Comparison of ENCODE assay signal across 19 cellular contexts in the genomic region with DNA sequence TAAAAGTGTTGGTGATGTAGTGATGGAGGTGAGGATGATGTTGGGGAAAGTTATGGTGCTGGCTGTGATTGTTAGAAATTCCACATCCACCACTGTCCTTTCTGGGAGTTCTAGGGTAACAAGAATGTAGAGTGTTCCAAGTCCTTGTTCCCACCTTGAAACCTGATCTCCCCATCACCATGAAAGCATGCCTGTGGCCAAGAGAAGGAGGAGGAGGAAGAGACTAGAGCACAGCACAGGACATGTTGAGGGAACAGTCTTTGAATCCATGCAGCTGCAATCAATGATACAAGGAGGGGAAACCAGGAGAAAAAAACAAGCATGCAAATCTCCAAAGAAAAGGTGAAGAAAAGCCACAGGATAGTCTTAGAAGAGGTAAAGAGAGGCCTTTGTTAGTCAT. TPM values are rescaled to one million over a fixed set of nuclear protein-coding genes. Genes with fewer than 3 reads are reported as not detected.
DNase-seq lines count a peak whose midpoint lies in the region; ATAC-seq, FAIRE-seq and TF ChIP-seq lines count a peak whose summit lies in the region.
"Had no signal": no experiment of that assay in that cellular context is flagged by ENCODE, and none has a peak within 500 bp of the region (broad histone marks: within the 10 kb centered on the region; RNA-seq: fewer than 3 reads in every experiment).

No MANE protein-coding gene starts in this region.

- H2AK5ac ChIP-seq in IMR-90 (ENCODE audit: low read depth, low read length) (no peak overlapping the region), trophoblast cell (ENCODE audit: low read length) (no peak overlapping the region)

- POLR2A ChIA-PET in IMR-90 (lab: Charles Lee; ENCODE audit: unreplicated experiment), result no interaction called here
- POLR2A ChIA-PET in WTC11 (lab: Charles Lee), result no interaction called here

- no peak overlapping the region for H2AFZ ChIP-seq in IMR-90 (replicated peaks; ENCODE audit: low read length, poor library complexity)
- H2AFZ ChIP-seq in keratinocyte (ENCODE audit: control insufficient read depth, low read length), result no peak overlapping the region
- H2AFZ ChIP-seq in trophoblast cell (ENCODE audit: insufficient read depth, low read length, poor library complexity), result no peak overlapping the region
- H2AFZ ChIP-seq: PC-9 had no signal

- no peak overlapping the region for H3K56ac ChIP-seq in IMR-90 (ENCODE audit: extremely low read depth, insufficient read depth, low read length)

- H2AK9ac ChIP-seq in IMR-90 (replicated peaks; ENCODE audit: low read depth, low read length, poor library complexity), result peak overlapping the region; percentile 33

- in situ Hi-C loops in IMR-90 (cut with MboI; ENCODE audit: low sequenced_read_pairs), result no loop called here

- no peak for ATAC-seq in IMR-90 (ENCODE audit: low read depth)
- peak; percentile 59 for ATAC-seq in WTC11
- ATAC-seq: HepG2 had no signal

- peaks cover 0 to 6% of the 10 kb centered on the region in 2 experiments; a peak in 1 of 4 replicates for H3K79me1 ChIP-seq in IMR-90 (ENCODE audit: low read depth in 1 of 2, low read length in 2 of 2)
- no peaks in the 10 kb centered on the region for H3K79me1 ChIP-seq in trophoblast cell (ENCODE audit: low read length)

- no peak overlapping the region for H2BK12ac ChIP-seq in trophoblast cell (ENCODE audit: low read length)

- H3K36me3 ChIP-seq in IMR-90 (ENCODE audit: control insufficient read depth, insufficient read depth, low read length) (no peaks in the 10 kb centered on the region), keratinocyte (ENCODE audit: control insufficient read depth in 2 of 2, extremely low read depth in 1 of 2, insufficient read depth in 2 of 2, low read length in 2 of 2) (no peaks in the 10 kb centered on the region), trophoblast cell (ENCODE audit: control insufficient read depth in 1 of 2, insufficient read depth in 2 of 2, low read length in 2 of 2) (no peaks in the 10 kb centered on the region)

- H3K27me3 ChIP-seq in IMR-90 (ENCODE audit: control insufficient read depth, insufficient read depth, low read length), result no peaks in the 10 kb centered on the region
- H3K27me3 ChIP-seq in keratinocyte (ENCODE audit: control insufficient read depth, extremely low read depth, insufficient read depth, low read length), result no peaks in the 10 kb centered on the region
- H3K27me3 ChIP-seq in trophoblast cell (ENCODE audit: insufficient read depth, low read length), result no peaks in the 10 kb centered on the region

- H3K79me2 ChIP-seq in keratinocyte (ENCODE audit: control insufficient read depth, insufficient read depth, low read length) (no peaks in the 10 kb centered on the region), trophoblast cell (ENCODE audit: control insufficient read depth, insufficient read depth, low read length, poor library complexity) (no peaks in the 10 kb centered on the region)

- peaks cover 19% of the 10 kb centered on the region; the same call in 1 of the 2 replicates for H3K4me1 Mint-ChIP-seq in WTC11

- H3K9me3 Mint-ChIP-seq in WTC11, result no peaks in the 10 kb centered on the region
- H3K9me3 Mint-ChIP-seq: CD14-positive monocyte had no signal

- peaks cover 3% of the 10 kb centered on the region; the same call in 1 of the 2 replicates for H3K9me1 ChIP-seq in IMR-90 (ENCODE audit: insufficient read depth, low read length)
- no peaks in the 10 kb centered on the region for H3K9me1 ChIP-seq in keratinocyte (ENCODE audit: control insufficient read depth, extremely low read depth, insufficient read depth, low read length)

- no peak overlapping the region for H2BK15ac ChIP-seq in IMR-90 (ENCODE audit: low read depth, low read length)

- H3K9me3 ChIP-seq in IMR-90 (ENCODE audit: control insufficient read depth, insufficient read depth, low read length), result no peaks in the 10 kb centered on the region
- no peaks in the 10 kb centered on the region for H3K9me3 ChIP-seq in keratinocyte (ENCODE audit: control insufficient read depth, low read depth, low read length)
- no peaks in the 10 kb centered on the region for H3K9me3 ChIP-seq in trophoblast cell (ENCODE audit: insufficient read depth, low read depth, low read length)

- no peak overlapping the region for H4K5ac ChIP-seq in IMR-90 (ENCODE audit: low read depth, low read length)

- no peaks in the 10 kb centered on the region; the same call in 1 of the 2 replicates for H3K36me3 Mint-ChIP-seq in WTC11

- no peak overlapping the region for H4K12ac ChIP-seq in trophoblast cell (ENCODE audit: low read depth, low read length)

- H3K4ac ChIP-seq in IMR-90 (ENCODE audit: low read depth, low read length), result no peak overlapping the region
- no peak overlapping the region for H3K4ac ChIP-seq in trophoblast cell (ENCODE audit: low read depth, low read length)

- H3K4me3 Mint-ChIP-seq in WTC11, result no peak overlapping the region
- H3K4me3 Mint-ChIP-seq: CD14-positive monocyte had no signal

- dilution Hi-C loops in IMR-90 (cut with HindIII; ENCODE audit: low sequenced_read_pairs, unreplicated experiment) (no loop called here), keratinocyte (cut with MboI; ENCODE audit: extremely low pct_ligation_motif_present, low sequenced_read_pairs) (no loop called here)

- no peak for TF ChIP-seq RAD21 in IMR-90 (IDR thresholded peaks at IDR 0.05; ENCODE audit: low read length)

- H2BK120ac ChIP-seq in IMR-90 (ENCODE audit: low read depth, low read length) (no peak overlapping the region), trophoblast cell (ENCODE audit: insufficient read depth, low read length, poor library complexity) (no peak overlapping the region)

- CTCF ChIA-PET in IMR-90 (lab: Yijun Ruan, JAX), result no interaction called here
- CTCF ChIA-PET in WTC11 (lab: Charles Lee), result no interaction called here

- TF ChIP-seq CTCF in IMR-90 (conservative IDR thresholded peaks at IDR 0.05; ENCODE audit: low read depth, low read length) (no peak), WTC11 (IDR thresholded peaks at IDR 0.05) (no peak), keratinocyte (optimal IDR thresholded peaks at IDR 0.05 in 1 of 3, IDR thresholded peaks at IDR 0.05 in 1 of 3, conservative IDR thresholded peaks at IDR 0.05 in 1 of 3; ENCODE audit: extremely low read depth in 1 of 3, insufficient read depth in 2 of 3, low read length in 3 of 3) (no peak)

- no peak overlapping the region for H2BK20ac ChIP-seq in IMR-90 (ENCODE audit: low read depth, low read length)

- H3K18ac ChIP-seq in IMR-90 (ENCODE audit: low read depth, low read length), result no peak overlapping the region
- no peak overlapping the region for H3K18ac ChIP-seq in trophoblast cell (ENCODE audit: low read length)

- H4K20me1 ChIP-seq in IMR-90 (ENCODE audit: insufficient read depth, low read length) (0 out of 2 replicates have a peak, but pooled peaks cover 4% of the 10 kb centered on the region), keratinocyte (ENCODE audit: control insufficient read depth, extremely low read depth, insufficient read depth, low read length) (no peaks in the 10 kb centered on the region)

- H4K8ac ChIP-seq in IMR-90 (ENCODE audit: low read depth in 2 of 2, low read length in 2 of 2) (no peak overlapping the region), trophoblast cell (ENCODE audit: low read depth, low read length) (no peak overlapping the region)

- H3K27me3 Mint-ChIP-seq in WTC11 (ENCODE audit: low read depth), result no peaks in the 10 kb centered on the region

- H3K4me1 ChIP-seq in IMR-90 (ENCODE audit: control insufficient read depth, insufficient read depth, low read length) (no peaks in the 10 kb centered on the region), keratinocyte (ENCODE audit: control insufficient read depth, extremely low read depth, insufficient read depth, low read length) (peaks cover 45% of the 10 kb centered on the region), trophoblast cell (ENCODE audit: control insufficient read depth in 1 of 2, insufficient read depth in 2 of 2, low read length in 2 of 2) (peaks cover 8% of the 10 kb centered on the region in 2 experiments)

- H4K91ac ChIP-seq in IMR-90 (ENCODE audit: insufficient read depth, low read depth, low read length) (no peak overlapping the region), trophoblast cell (ENCODE audit: low read depth, low read length) (no peak overlapping the region)

- FAIRE-seq in GM12892 (lab: Jason Lieb, UNC) (peak; percentile 61), keratinocyte (lab: Jason Lieb, UNC) (peak; percentile 85)
- FAIRE-seq: GM18507, HepG2 had no signal

- no peak overlapping the region for H3K4me2 ChIP-seq in IMR-90 (ENCODE audit: low read depth, low read length)
- H3K4me2 ChIP-seq in keratinocyte (ENCODE audit: control insufficient read depth, extremely low read depth, insufficient read depth, low read depth, low read length), result no peak overlapping the region
- no peak overlapping the region for H3K4me2 ChIP-seq in trophoblast cell (ENCODE audit: low read length)
- H3K4me2 ChIP-seq: PC-9 had no signal

- H2BK5ac ChIP-seq in IMR-90 (ENCODE audit: low read depth, low read length, poor library complexity, severe bottlenecking) (no peak overlapping the region), trophoblast cell (ENCODE audit: low read depth, low read length, poor library complexity) (no peak overlapping the region)

- H3K23ac ChIP-seq in IMR-90 (ENCODE audit: low read depth, low read length) (no peak overlapping the region), trophoblast cell (ENCODE audit: low read length) (no peak overlapping the region)

- DNase-seq in GM12892 (ENCODE audit: insufficient read length), result no peak
- DNase-seq in IMR-90, result no peak
- no peak for DNase-seq in WTC11 (ENCODE audit: low spot score)
- DNase-seq in keratinocyte (ENCODE audit: low read depth, low spot score), result no peak
- DNase-seq in trophoblast cell, result no peak
- no peak for DNase-seq in retina
- DNase-seq in effector CD8-positive, alpha-beta T cell (lab: John Stamatoyannopoulos, UW), result no peak
- DNase-seq: COR-L47, DMS153, EL, Karpas-422, NCI-H1417, NCI-H2029, NCI-H2227 treated with DMSO at 0.1 percent for 48 hours, NCI-H69 had no signal

- H3K27ac ChIP-seq in IMR-90 (ENCODE audit: insufficient read depth, low read length) (no peak overlapping the region), keratinocyte (ENCODE audit: control insufficient read depth, insufficient read depth, low read length) (peak overlapping the region; percentile 22), trophoblast cell (ENCODE audit: low read depth, low read length) (no peak overlapping the region)
- H3K27ac ChIP-seq: PC-9 had no signal

- intact Hi-C loops in IMR-90 (cut with micrococcal nuclease), result no loop called here

- H3K14ac ChIP-seq in IMR-90 (replicated peaks; ENCODE audit: low read depth, low read length) (no peak overlapping the region), trophoblast cell (ENCODE audit: low read length) (no peak overlapping the region)

- H3K4me3 ChIP-seq in IMR-90 (ENCODE audit: insufficient read depth, low read depth, low read length), result no peak overlapping the region
- no peak overlapping the region for H3K4me3 ChIP-seq in keratinocyte (ENCODE audit: control insufficient read depth in 2 of 3, extremely low read depth in 1 of 3, insufficient read depth in 2 of 3, low read depth in 1 of 3, low read length in 3 of 3)
- no peak overlapping the region for H3K4me3 ChIP-seq in trophoblast cell (ENCODE audit: low read depth, low read length)
- H3K4me3 ChIP-seq: PC-9 had no signal

- no peak overlapping the region for H3K27ac Mint-ChIP-seq in WTC11
- H3K27ac Mint-ChIP-seq: CD14-positive monocyte had no signal

- TF ChIP-seq POLR2A in GM12892 (IDR thresholded peaks at IDR 0.05; ENCODE audit: low read depth, low read length), result no peak
- no peak for TF ChIP-seq POLR2A in IMR-90 (IDR thresholded peaks at IDR 0.05; ENCODE audit: low read depth, low read length)

- BruUV-seq in IMR-90 (replicated peaks; lab: Mats Ljungman, UMichigan), result no TSS peak

- H3K9ac ChIP-seq in IMR-90 (ENCODE audit: low read depth, low read length) (no peak overlapping the region), keratinocyte (ENCODE audit: control insufficient read depth, extremely low read depth, insufficient read depth, low read length) (no peak overlapping the region), trophoblast cell (ENCODE audit: low read length) (no peak overlapping the region)

RNA-seq across cellular contexts. Expression of gene ARTN, which starts 45.9 kb away (rescaled TPM):
- 0.36 TPM for polyA plus RNA-seq in GM12892 (2012; ENCODE audit: missing spikeins)
- total RNA-seq in IMR-90 (2012; rRNA removed), result not detected in 2 replicates
- 0.23 and 0.29 TPM in 2 replicates for polyA plus RNA-seq in IMR-90 (2012; rRNA removed)
- 0.06 and 0.30 TPM in 2 replicates for polyA plus RNA-seq in IMR-90 (2012; cell fraction: cytosol; rRNA removed)
- 2.3 and 5.2 TPM in 2 replicates for polyA plus RNA-seq in IMR-90 (2012; cell fraction: nucleus; rRNA removed; ENCODE audit: low replicate concordance)
- 23.5 to 28.5 TPM (median 23.6 TPM) in 3 replicates for total RNA-seq in WTC11 (2021)
- polyA plus RNA-seq in keratinocyte, result 27.2 to 49.5 TPM (median 36.0 TPM) in 3 replicates
- polyA plus RNA-seq in keratinocyte (2011; ENCODE audit: low read depth), result 8.9 TPM
- polyA plus RNA-seq in keratinocyte (2011; cell fraction: cytosol; rRNA removed), result 16.7 and 46.2 TPM in 2 replicates
- 106 and 145 TPM in 2 replicates for polyA plus RNA-seq in keratinocyte (2011; cell fraction: nucleus; rRNA removed)
- polyA plus RNA-seq in keratinocyte (2012; ENCODE audit: low replicate concordance), result 37.6 and 101 TPM in 2 replicates
- polyA minus RNA-seq in keratinocyte, result 15.1 to 47.6 TPM (median 17.2 TPM) in 3 replicates
- polyA minus RNA-seq in keratinocyte (2011; cell fraction: cytosol; rRNA and poly(A)+ RNA removed), result 62.5 TPM
- 36.9 and 48.7 TPM in 2 replicates for polyA minus RNA-seq in keratinocyte (2011; cell fraction: nucleus; rRNA and poly(A)+ RNA removed)
- polyA plus RNA-seq in trophoblast cell (2013), result 0.36 and 0.37 TPM in 2 replicates
- polyA plus RNA-seq: CD14-positive monocyte had no signal

RNA-seq across cellular contexts. Expression of gene IPO13, which starts 59.0 kb away (rescaled TPM):
- polyA plus RNA-seq in GM12892 (2012; ENCODE audit: missing spikeins), result 8.2 TPM
- total RNA-seq in IMR-90 (2012; rRNA removed) (14.2 and 15.2 TPM in 2 replicates), WTC11 (2021) (17.8 to 24.2 TPM (median 19.1 TPM) in 3 replicates)
- polyA plus RNA-seq in IMR-90 (2012; rRNA removed) (18.7 and 19.0 TPM in 2 replicates), keratinocyte (20.7 to 40.0 TPM (median 35.7 TPM) in 3 replicates)
- 17.0 and 20.8 TPM in 2 replicates for polyA plus RNA-seq in IMR-90 (2012; cell fraction: cytosol; rRNA removed)
- polyA plus RNA-seq in IMR-90 (2012; cell fraction: nucleus; rRNA removed; ENCODE audit: low replicate concordance), result 38.2 and 128 TPM in 2 replicates
- polyA plus RNA-seq in keratinocyte (2011; ENCODE audit: low read depth), result 29.5 TPM
- 23.3 and 31.4 TPM in 2 replicates for polyA plus RNA-seq in keratinocyte (2011; cell fraction: cytosol; rRNA removed)
- 88.6 and 100 TPM in 2 replicates for polyA plus RNA-seq in keratinocyte (2011; cell fraction: nucleus; rRNA removed)
- polyA plus RNA-seq in keratinocyte (2012; ENCODE audit: low replicate concordance), result 28.3 and 31.7 TPM in 2 replicates
- polyA minus RNA-seq in keratinocyte, result 68.1 to 123 TPM (median 111 TPM) in 3 replicates
- 58.1 TPM for polyA minus RNA-seq in keratinocyte (2011; cell fraction: cytosol; rRNA and poly(A)+ RNA removed)
- polyA minus RNA-seq in keratinocyte (2011; cell fraction: nucleus; rRNA and poly(A)+ RNA removed), result 46.1 and 57.6 TPM in 2 replicates
- 11.1 and 11.7 TPM in 2 replicates for polyA plus RNA-seq in trophoblast cell (2013)

Comparison
In these comparisons a context has a peak if more than half of its experiments do, and no peak if none do; other contexts are left out.
1. RNA of gene ARTN, which starts 45.9 kb away (total RNA-seq): 23.5 to 28.5 TPM in WTC11; not detected in IMR-90; every median in the first group is over 10 times any median in the second.